Comparison of ENCODE assay signal across 11 cellular contexts in genomic region chr1:206471993-206472392, GRCh38.
DNase-seq lines count a peak whose midpoint lies in the region; ATAC-seq, FAIRE-seq and TF ChIP-seq lines count a peak whose summit lies in the region.
"Had no signal": no experiment of that assay in that cellular context is flagged by ENCODE, and none has a peak within 500 bp of the region (broad histone marks: within the 10 kb centered on the region; RNA-seq: fewer than 3 reads in every experiment).

No MANE protein-coding gene starts in this region.

- no peaks in the 10 kb centered on the region for H3K27me3 Mint-ChIP-seq in stimulated activated naive CD8-positive, alpha-beta T cell treated with anti-CD3 and anti-CD28 coated beads, Interleukin-15, Interleukin-2, amounts not matched to agents 100 ng/mL and 50 ng/mL, for 24 hours

- FAIRE-seq in HTR-8/SVneo (lab: Jason Lieb, UNC), result no peak

- H3K4me3 ChIP-seq in WI38 (ENCODE audit: low read depth, low read length) (peak overlapping the region; percentile 21), fibroblast of pulmonary artery (replicated peaks; ENCODE audit: low read depth, low read length) (peak overlapping the region; percentile 19)
- H3K4me3 ChIP-seq: uterus had no signal

- DNase-seq in activated naive CD4-positive, alpha-beta T cell treated with Interleukin-2 at 50 U/mL for 16 hours, result peak; percentile 30
- no peak for DNase-seq in activated naive CD4-positive, alpha-beta T cell (lab: John Stamatoyannopoulos, UW)
- DNase-seq in fibroblast of pulmonary artery (ENCODE audit: low read depth) (no peak), HTR-8/SVneo (ENCODE audit: insufficient read length, low spot score) (no peak)
- DNase-seq: NCI-H526 treated with DMSO at 0.1 percent for 48 hours, occipital lobe had no signal

- H3K36me3 Mint-ChIP-seq in stimulated activated naive CD8-positive, alpha-beta T cell treated with anti-CD3 and anti-CD28 coated beads, Interleukin-15, Interleukin-2, amounts not matched to agents 100 ng/mL and 50 ng/mL, for 24 hours (ENCODE audit: low read depth), result peaks cover 35% of the 10 kb centered on the region

- ATAC-seq in GM21360 (IDR thresholded peaks at IDR 0.05; ENCODE audit: unreplicated experiment) (no peak), GM21786 (IDR thresholded peaks at IDR 0.05; ENCODE audit: unreplicated experiment) (no peak)

- H3K4me1 Mint-ChIP-seq in stimulated activated naive CD8-positive, alpha-beta T cell treated with anti-CD3 and anti-CD28 coated beads, Interleukin-15, Interleukin-2, amounts not matched to agents 100 ng/mL and 50 ng/mL, for 24 hours (ENCODE audit: low read depth), result peaks cover 85% of the 10 kb centered on the region

- peak overlapping the region; percentile 95 for H3K27ac Mint-ChIP-seq in stimulated activated naive CD8-positive, alpha-beta T cell treated with anti-CD3 and anti-CD28 coated beads, Interleukin-15, Interleukin-2, amounts not matched to agents 100 ng/mL and 50 ng/mL, for 24 hours

- no peaks in the 10 kb centered on the region for H3K9me3 Mint-ChIP-seq in stimulated activated naive CD8-positive, alpha-beta T cell treated with anti-CD3 and anti-CD28 coated beads, Interleukin-15, Interleukin-2, amounts not matched to agents 100 ng/mL and 50 ng/mL, for 24 hours

- no peak for TF ChIP-seq CTCF in WI38 (IDR thresholded peaks at IDR 0.05; ENCODE audit: low read depth, low read length)
- TF ChIP-seq CTCF in fibroblast of pulmonary artery (IDR thresholded peaks at IDR 0.05; ENCODE audit: low read length, missing control alignments), result no peak

- peak overlapping the region; percentile 88 for H3K4me3 Mint-ChIP-seq in stimulated activated naive CD8-positive, alpha-beta T cell treated with anti-CD3 and anti-CD28 coated beads, Interleukin-15, Interleukin-2, amounts not matched to agents 100 ng/mL and 50 ng/mL, for 24 hours
